ENCODE assay signal across 1 cellular context in the genomic region with DNA sequence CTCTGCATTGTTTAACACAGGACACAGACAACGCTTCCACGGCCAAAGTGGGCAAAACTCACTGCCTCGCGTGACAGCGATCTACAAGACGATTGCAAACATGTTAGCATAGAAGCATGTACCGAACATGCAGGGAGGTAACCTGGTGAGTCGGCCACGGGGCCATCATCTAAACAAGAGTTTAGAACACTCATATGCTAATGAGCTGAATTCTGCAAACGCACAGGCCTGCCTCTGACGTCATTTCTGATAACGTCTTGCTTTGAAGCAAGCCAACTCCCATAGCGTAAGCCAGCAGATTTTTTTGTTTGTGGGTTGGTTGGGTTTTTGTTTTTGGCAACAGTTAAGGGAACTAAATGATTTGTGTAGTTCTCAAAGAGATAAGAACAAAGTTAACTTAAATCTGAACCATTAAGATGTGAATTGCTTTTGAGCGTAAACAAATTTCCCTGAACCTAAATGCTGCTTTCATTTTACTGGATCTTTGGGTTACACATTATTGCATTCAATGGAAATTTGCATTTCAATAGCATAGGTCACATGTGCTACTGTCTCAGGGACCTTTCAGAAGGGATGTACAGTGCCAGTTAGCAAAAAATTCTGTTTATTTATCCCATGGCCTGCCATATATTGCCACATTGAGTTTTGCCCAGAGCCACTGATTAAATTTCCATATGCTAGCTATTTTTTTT.
TF ChIP-seq lines count a peak whose summit lies in the region.

No MANE protein-coding gene starts in this region.

TF ChIP-seq in HEK293, 187 proteins besides CTCF, POLR2A, EP300 and RAD21 (continued from another document and continues in another):
- TF ChIP-seq, protein P1, sequence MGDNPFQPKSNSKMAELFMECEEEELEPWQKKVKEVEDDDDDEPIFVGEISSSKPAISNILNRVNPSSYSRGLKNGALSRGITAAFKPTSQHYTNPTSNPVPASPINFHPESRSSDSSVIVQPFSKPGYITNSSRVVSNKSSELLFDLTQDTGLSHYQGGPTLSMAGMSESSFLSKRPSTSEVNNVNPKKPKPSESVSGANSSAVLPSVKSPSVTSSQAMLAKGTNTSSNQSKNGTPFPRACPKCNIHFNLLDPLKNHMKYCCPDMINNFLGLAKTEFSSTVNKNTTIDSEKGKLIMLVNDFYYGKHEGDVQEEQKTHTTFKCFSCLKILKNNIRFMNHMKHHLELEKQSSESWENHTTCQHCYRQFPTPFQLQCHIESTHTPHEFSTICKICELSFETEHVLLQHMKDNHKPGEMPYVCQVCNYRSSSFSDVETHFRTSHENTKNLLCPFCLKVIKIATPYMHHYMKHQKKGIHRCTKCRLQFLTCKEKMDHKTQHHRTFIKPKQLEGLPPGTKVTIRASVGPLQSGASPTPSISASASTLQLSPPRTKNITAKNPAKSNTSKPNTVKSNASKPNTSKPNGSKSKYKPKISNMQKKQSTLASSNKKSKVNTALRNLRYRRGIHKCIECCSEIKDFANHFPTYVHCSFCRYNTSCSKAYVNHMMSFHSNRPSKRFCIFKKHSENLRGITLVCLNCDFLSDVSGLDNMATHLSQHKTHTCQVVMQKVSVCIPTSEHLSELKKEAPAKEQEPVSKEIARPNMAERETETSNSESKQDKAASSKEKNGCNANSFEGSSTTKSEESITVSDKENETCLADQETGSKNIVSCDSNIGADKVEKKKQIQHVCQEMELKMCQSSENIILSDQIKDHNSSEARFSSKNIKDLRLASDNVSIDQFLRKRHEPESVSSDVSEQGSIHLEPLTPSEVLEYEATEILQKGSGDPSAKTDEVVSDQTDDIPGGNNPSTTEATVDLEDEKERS (tag by site-specific recombination; IDR thresholded peaks at IDR 0.05) = no peak
- TF ChIP-seq ZNF488 (tag by site-specific recombination; IDR thresholded peaks at IDR 0.05) (no peak), ZNF133 (tag by site-specific recombination; IDR thresholded peaks at IDR 0.05) (no peak), ZBTB7A (tag by site-specific recombination; IDR thresholded peaks at IDR 0.05; ENCODE audit: low read depth) (no peak), ZNF155 (tag by site-specific recombination; IDR thresholded peaks at IDR 0.05) (no peak), ZNF174 (tag by site-specific recombination; IDR thresholded peaks at IDR 0.05) (no peak), ZSCAN4 (tag by site-specific recombination; IDR thresholded peaks at IDR 0.05) (no peak), SP2 (tag by site-specific recombination; IDR thresholded peaks at IDR 0.05) (no peak), ZNF544 (tag by site-specific recombination; IDR thresholded peaks at IDR 0.05) (no peak), BCL11B (tag by site-specific recombination; IDR thresholded peaks at IDR 0.05; ENCODE audit: low read depth) (no peak), ZNF791 (tag by site-specific recombination; IDR thresholded peaks at IDR 0.05) (no peak), ZIC2 (tag by site-specific recombination; IDR thresholded peaks at IDR 0.05) (no peak), ZSCAN23 (tag by site-specific recombination; IDR thresholded peaks at IDR 0.05) (no peak), INSM2 (tag by site-specific recombination; IDR thresholded peaks at IDR 0.05) (peak; percentile 13; the same call in 1 of the 2 replicates), BCL6B (tag by site-specific recombination; IDR thresholded peaks at IDR 0.05) (no peak), TSHZ1 (tag by site-specific recombination; IDR thresholded peaks at IDR 0.05; ENCODE audit: borderline replicate concordance) (peak; percentile 60; the same call in 1 of the 2 replicates), ZNF548 (tag by site-specific recombination; IDR thresholded peaks at IDR 0.05) (no peak), ZNF785 (tag by site-specific recombination; IDR thresholded peaks at IDR 0.05) (no peak), HOXD13 (CRISPR knock-in tag; IDR thresholded peaks at IDR 0.05; ENCODE audit: borderline replicate concordance) (no peak), ZNF24 (tag by site-specific recombination; IDR thresholded peaks at IDR 0.05) (peak; percentile 53; the same call in 1 of the 2 replicates), MZF1 (tag by site-specific recombination; IDR thresholded peaks at IDR 0.05; ENCODE audit: borderline replicate concordance) (no peak), ZNF654 (tag by site-specific recombination; IDR thresholded peaks at IDR 0.05; ENCODE audit: low read depth) (no peak), ZFP37 (tag by site-specific recombination; IDR thresholded peaks at IDR 0.05) (no peak), TRIM28 (IDR thresholded peaks at IDR 0.05; ENCODE audit: borderline replicate concordance, low read length) (no peak; the same call in 1 of the 2 replicates), EGR2 (tag by site-specific recombination; IDR thresholded peaks at IDR 0.05; ENCODE audit: low read depth) (no peak), ZBTB20 (tag by site-specific recombination; IDR thresholded peaks at IDR 0.05) (0 out of 2 replicates have a peak, but pooled peaks have one; percentile 16), KLF7 (tag by site-specific recombination; IDR thresholded peaks at IDR 0.05; ENCODE audit: borderline replicate concordance) (no peak), ZNF48 (tag by site-specific recombination; IDR thresholded peaks at IDR 0.05) (no peak), ZNF626 (tag by site-specific recombination; IDR thresholded peaks at IDR 0.05) (no peak), ZNF561 (tag by site-specific recombination; IDR thresholded peaks at IDR 0.05; ENCODE audit: borderline replicate concordance) (no peak), ZNF560 (tag by site-specific recombination; IDR thresholded peaks at IDR 0.05; ENCODE audit: borderline replicate concordance) (no peak), ZNF341 (tag by site-specific recombination; IDR thresholded peaks at IDR 0.05; ENCODE audit: low read depth) (no peak), OVOL3 (tag by site-specific recombination; IDR thresholded peaks at IDR 0.05) (no peak)
- TF ChIP-seq, protein P2, sequence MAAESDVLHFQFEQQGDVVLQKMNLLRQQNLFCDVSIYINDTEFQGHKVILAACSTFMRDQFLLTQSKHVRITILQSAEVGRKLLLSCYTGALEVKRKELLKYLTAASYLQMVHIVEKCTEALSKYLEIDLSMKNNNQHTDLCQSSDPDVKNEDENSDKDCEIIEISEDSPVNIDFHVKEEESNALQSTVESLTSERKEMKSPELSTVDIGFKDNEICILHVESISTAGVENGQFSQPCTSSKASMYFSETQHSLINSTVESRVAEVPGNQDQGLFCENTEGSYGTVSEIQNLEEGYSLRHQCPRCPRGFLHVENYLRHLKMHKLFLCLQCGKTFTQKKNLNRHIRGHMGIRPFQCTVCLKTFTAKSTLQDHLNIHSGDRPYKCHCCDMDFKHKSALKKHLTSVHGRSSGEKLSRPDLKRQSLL (tag by site-specific recombination; IDR thresholded peaks at IDR 0.05) = no peak
- TF ChIP-seq, protein P3, sequence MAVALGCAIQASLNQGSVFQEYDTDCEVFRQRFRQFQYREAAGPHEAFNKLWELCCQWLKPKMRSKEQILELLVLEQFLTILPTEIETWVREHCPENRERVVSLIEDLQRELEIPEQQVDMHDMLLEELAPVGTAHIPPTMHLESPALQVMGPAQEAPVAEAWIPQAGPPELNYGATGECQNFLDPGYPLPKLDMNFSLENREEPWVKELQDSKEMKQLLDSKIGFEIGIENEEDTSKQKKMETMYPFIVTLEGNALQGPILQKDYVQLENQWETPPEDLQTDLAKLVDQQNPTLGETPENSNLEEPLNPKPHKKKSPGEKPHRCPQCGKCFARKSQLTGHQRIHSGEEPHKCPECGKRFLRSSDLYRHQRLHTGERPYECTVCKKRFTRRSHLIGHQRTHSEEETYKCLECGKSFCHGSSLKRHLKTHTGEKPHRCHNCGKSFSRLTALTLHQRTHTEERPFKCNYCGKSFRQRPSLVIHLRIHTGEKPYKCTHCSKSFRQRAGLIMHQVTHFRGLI (tag by site-specific recombination; IDR thresholded peaks at IDR 0.05) = no peak
- TF ChIP-seq, protein P4, sequence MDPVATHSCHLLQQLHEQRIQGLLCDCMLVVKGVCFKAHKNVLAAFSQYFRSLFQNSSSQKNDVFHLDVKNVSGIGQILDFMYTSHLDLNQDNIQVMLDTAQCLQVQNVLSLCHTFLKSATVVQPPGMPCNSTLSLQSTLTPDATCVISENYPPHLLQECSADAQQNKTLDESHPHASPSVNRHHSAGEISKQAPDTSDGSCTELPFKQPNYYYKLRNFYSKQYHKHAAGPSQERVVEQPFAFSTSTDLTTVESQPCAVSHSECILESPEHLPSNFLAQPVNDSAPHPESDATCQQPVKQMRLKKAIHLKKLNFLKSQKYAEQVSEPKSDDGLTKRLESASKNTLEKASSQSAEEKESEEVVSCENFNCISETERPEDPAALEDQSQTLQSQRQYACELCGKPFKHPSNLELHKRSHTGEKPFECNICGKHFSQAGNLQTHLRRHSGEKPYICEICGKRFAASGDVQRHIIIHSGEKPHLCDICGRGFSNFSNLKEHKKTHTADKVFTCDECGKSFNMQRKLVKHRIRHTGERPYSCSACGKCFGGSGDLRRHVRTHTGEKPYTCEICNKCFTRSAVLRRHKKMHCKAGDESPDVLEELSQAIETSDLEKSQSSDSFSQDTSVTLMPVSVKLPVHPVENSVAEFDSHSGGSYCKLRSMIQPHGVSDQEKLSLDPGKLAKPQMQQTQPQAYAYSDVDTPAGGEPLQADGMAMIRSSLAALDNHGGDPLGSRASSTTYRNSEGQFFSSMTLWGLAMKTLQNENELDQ (tag by site-specific recombination; IDR thresholded peaks at IDR 0.05; ENCODE audit: low read depth) = no peak
- TF ChIP-seq, protein P5, sequence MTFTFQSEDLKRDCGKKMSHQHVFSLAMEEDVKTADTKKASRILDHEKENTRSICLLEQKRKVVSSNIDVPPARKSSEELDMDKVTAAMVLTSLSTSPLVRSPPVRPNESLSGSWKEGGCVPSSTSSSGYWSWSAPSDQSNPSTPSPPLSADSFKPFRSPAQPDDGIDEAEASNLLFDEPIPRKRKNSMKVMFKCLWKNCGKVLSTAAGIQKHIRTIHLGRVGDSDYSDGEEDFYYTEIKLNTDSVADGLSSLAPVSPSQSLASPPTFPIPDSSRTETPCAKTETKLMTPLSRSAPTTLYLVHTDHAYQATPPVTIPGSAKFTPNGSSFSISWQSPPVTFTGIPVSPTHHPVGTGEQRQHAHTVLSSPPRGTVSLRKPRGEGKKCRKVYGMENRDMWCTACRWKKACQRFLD (tag by site-specific recombination; IDR thresholded peaks at IDR 0.05) = no peak
